In genomic region chr13:85590231-85590931, GRCh38 we compare ENCODE assay signal across 29 cellular contexts.
DNase-seq lines count a peak whose midpoint lies in the region; ATAC-seq, FAIRE-seq and TF ChIP-seq lines count a peak whose summit lies in the region.
"Had no signal": no experiment of that assay in that cellular context is flagged by ENCODE, and none has a peak within 500 bp of the region (broad histone marks: within the 10 kb centered on the region; RNA-seq: fewer than 3 reads in every experiment).

No MANE protein-coding gene starts in this region.

- WGBS in prostate gland = 75% methylated on average over 2 of the region's 2 CpGs

- H2AFZ ChIP-seq in fibroblast of lung (ENCODE audit: low read length) = no peak overlapping the region

- POLR2A ChIA-PET in activated CD4-positive, alpha-beta memory T cell treated with anti-CD3 and anti-CD28 coated beads for 36 hours (lab: Charles Lee) = no interaction called here

- H3K9ac ChIP-seq in adipocyte (ENCODE audit: low read length) (no peak overlapping the region), fibroblast of lung (ENCODE audit: insufficient read depth, low read length) (no peak overlapping the region)
- H3K9ac ChIP-seq: BLaER1 treated with 17β-estradiol and CSF1 and Interleukin-3, amounts not matched to agents 10 nM and 100 nM; KMS-11 had no signal

- no peaks in the 10 kb centered on the region for H3K9me3 ChIP-seq in adipocyte (ENCODE audit: control insufficient read depth, low read length)
- H3K9me3 ChIP-seq in fibroblast of lung (ENCODE audit: control insufficient read depth, insufficient read depth, low read depth, low read length) = no peaks in the 10 kb centered on the region
- no peaks in the 10 kb centered on the region for H3K9me3 ChIP-seq in prostate gland
- H3K9me3 ChIP-seq: gastrocnemius medialis, pancreas, right lobe of liver, testis, vagina had no signal

- no peaks in the 10 kb centered on the region for H3K27me3 Mint-ChIP-seq in activated CD4-positive, alpha-beta memory T cell treated with anti-CD3 and anti-CD28 coated beads for 36 hours
- H3K27me3 Mint-ChIP-seq: activated naive CD4-positive, alpha-beta T cell treated with anti-CD3 and anti-CD28 coated beads, Interleukin-2, amount 50 U/mL, for 24 hours had no signal

- H3K27me3 ChIP-seq in adipocyte (replicated peaks; ENCODE audit: control insufficient read depth, insufficient read depth, low read length) (no peaks in the 10 kb centered on the region), fibroblast of lung (ENCODE audit: control insufficient read depth, insufficient read depth, low read length) (no peaks in the 10 kb centered on the region), prostate gland (replicated peaks; ENCODE audit: insufficient read depth) (no peaks in the 10 kb centered on the region)
- H3K27me3 ChIP-seq: BLaER1 treated with 17β-estradiol and CSF1 and Interleukin-3, amounts not matched to agents 10 nM and 100 nM; gastrocnemius medialis; pancreas; right lobe of liver; testis; vagina had no signal

- TF ChIP-seq POLR2A in H54 (IDR thresholded peaks at IDR 0.05; ENCODE audit: low read depth, low read length) = no peak
- TF ChIP-seq POLR2A in prostate gland (IDR thresholded peaks at IDR 0.05) = no peak

- no peaks in the 10 kb centered on the region for H4K20me1 ChIP-seq in fibroblast of lung (ENCODE audit: control insufficient read depth, extremely low read depth, insufficient read depth, low read length)
- H4K20me1 ChIP-seq: BLaER1 treated with 17β-estradiol and CSF1 and Interleukin-3, amounts not matched to agents 10 nM and 100 nM had no signal

- no peak for ATAC-seq in GM18519 (IDR thresholded peaks at IDR 0.05; ENCODE audit: low FRiP score, unreplicated experiment)
- ATAC-seq: gastrocnemius medialis, left ventricle myocardium superior, natural killer cell, pancreas, right lobe of liver, WTC11 had no signal

- CTCF ChIA-PET in activated CD4-positive, alpha-beta memory T cell treated with anti-CD3 and anti-CD28 coated beads for 36 hours (lab: Charles Lee) = interaction anchor here (0.8 kb wide), 1 partner anchor 436 kb away, joined by 4 read pairs; no protein-coding TSS in a partner anchor

- DNase-seq in A172 (ENCODE audit: low spot score) = peak; percentile 48
- DNase-seq in H54 (ENCODE audit: insufficient read length, low spot score) = peak; percentile 9
- peak; percentile 30 for DNase-seq in adipocyte (ENCODE audit: low read depth)
- DNase-seq in fibroblast of lung (ENCODE audit: low read depth in 2 of 2) = peak; percentile 19 to 23
- no peak for DNase-seq in prostate gland (ENCODE audit: low spot score)
- no peak for DNase-seq in SKM-1 treated with dmso at 0.1 percent for 144 hours (lab: John Stamatoyannopoulos, UW; ENCODE audit: unreplicated experiment)
- no peak for DNase-seq in activated CD4-positive, alpha-beta memory T cell treated with anti-CD3 and anti-CD28 coated beads for 36 hours
- DNase-seq: activated CD8-positive, alpha-beta memory T cell treated with anti-CD3 and anti-CD28 coated beads, Interleukin-2, amount 50 U/mL, for 4 hours; aorta; COR-L47; gastrocnemius medialis; HFFc6; hypothalamus; left ventricle myocardium superior; midbrain; natural killer cell; NCI-H1694 treated with DMSO at 0.1 percent for 48 hours; pancreas; right lobe of liver; RPMI8226; stimulated activated CD4-positive, alpha-beta T cell treated with anti-CD3 and anti-CD28 coated beads, Interleukin-4, amount 100 ng/mL, for 4 hours; stimulated activated naive CD4-positive, alpha-beta T cell; testis had no signal

- H3K4me3 ChIP-seq in adipocyte (ENCODE audit: low read length) (no peak overlapping the region), fibroblast of lung (replicated peaks in 1 of 4; ENCODE audit: control extremely low read depth in 1 of 4, insufficient read depth in 1 of 4, low read depth in 3 of 4, low read length in 4 of 4) (no peak overlapping the region), prostate gland (no peak overlapping the region)
- H3K4me3 ChIP-seq: BLaER1 treated with 17β-estradiol and CSF1 and Interleukin-3, amounts not matched to agents 10 nM and 100 nM; gastrocnemius medialis; pancreas; right lobe of liver; testis; vagina had no signal

- H3K4me3 Mint-ChIP-seq in activated CD4-positive, alpha-beta memory T cell treated with anti-CD3 and anti-CD28 coated beads for 36 hours = no peak overlapping the region
- H3K4me3 Mint-ChIP-seq: activated naive CD4-positive, alpha-beta T cell treated with anti-CD3 and anti-CD28 coated beads, Interleukin-2, amount 50 U/mL, for 24 hours; HFFc6; natural killer cell; WTC11 had no signal

- intact Hi-C loops in prostate gland (cut with DNase I) = no loop called here
- intact Hi-C loops in activated CD4-positive, alpha-beta memory T cell treated with anti-CD3 and anti-CD28 coated beads for 36 hours (cut with micrococcal nuclease) = no loop called here

- peak; percentile 94 for FAIRE-seq in H54 (lab: Jason Lieb, UNC)
- FAIRE-seq: pancreas had no signal

- H3K79me2 ChIP-seq in fibroblast of lung (ENCODE audit: control insufficient read depth, insufficient read depth, low read length) = no peaks in the 10 kb centered on the region

- no peaks in the 10 kb centered on the region for H3K4me1 Mint-ChIP-seq in activated CD4-positive, alpha-beta memory T cell treated with anti-CD3 and anti-CD28 coated beads for 36 hours (ENCODE audit: low read depth)
- H3K4me1 Mint-ChIP-seq: activated naive CD4-positive, alpha-beta T cell treated with anti-CD3 and anti-CD28 coated beads, Interleukin-2, amount 50 U/mL, for 24 hours; natural killer cell had no signal

- H3K36me3 ChIP-seq in adipocyte (ENCODE audit: control insufficient read depth, insufficient read depth, low read length, severe bottlenecking) (no peaks in the 10 kb centered on the region), fibroblast of lung (ENCODE audit: control insufficient read depth, insufficient read depth, low read length) (no peaks in the 10 kb centered on the region), prostate gland (no peaks in the 10 kb centered on the region)
- H3K36me3 ChIP-seq: BLaER1 treated with 17β-estradiol and CSF1 and Interleukin-3, amounts not matched to agents 10 nM and 100 nM; gastrocnemius medialis; pancreas; right lobe of liver; vagina had no signal

- H3K4me2 ChIP-seq in fibroblast of lung (ENCODE audit: extremely low read depth, insufficient read depth, low read length) = no peak overlapping the region
- H3K4me2 ChIP-seq: BLaER1 treated with 17β-estradiol and CSF1 and Interleukin-3, amounts not matched to agents 10 nM and 100 nM; KMS-11 had no signal

- H3K36me3 Mint-ChIP-seq in activated CD4-positive, alpha-beta memory T cell treated with anti-CD3 and anti-CD28 coated beads for 36 hours = no peaks in the 10 kb centered on the region
- H3K36me3 Mint-ChIP-seq: activated naive CD4-positive, alpha-beta T cell treated with anti-CD3 and anti-CD28 coated beads, Interleukin-2, amount 50 U/mL, for 24 hours; natural killer cell had no signal

- H3K4me1 ChIP-seq in adipocyte (ENCODE audit: control insufficient read depth, insufficient read depth, low read length) (peaks cover 4% of the 10 kb centered on the region), fibroblast of lung (ENCODE audit: control insufficient read depth, extremely low read depth, insufficient read depth, low read length) (no peaks in the 10 kb centered on the region), prostate gland (replicated peaks) (no peaks in the 10 kb centered on the region)
- H3K4me1 ChIP-seq: gastrocnemius medialis, pancreas, right lobe of liver, testis, vagina had no signal

- TF ChIP-seq CTCF in fibroblast of lung (conservative IDR thresholded peaks at IDR 0.05 in 1 of 2, IDR thresholded peaks at IDR 0.05 in 1 of 2; ENCODE audit: low read depth in 1 of 2, low read length in 2 of 2) (no peak), prostate gland (IDR thresholded peaks at IDR 0.05) (no peak)

- H3K27ac ChIP-seq in fibroblast of lung (ENCODE audit: insufficient read depth, low read length) (no peak overlapping the region), prostate gland (no peak overlapping the region)
- H3K27ac ChIP-seq: BLaER1 treated with 17β-estradiol and CSF1 and Interleukin-3, amounts not matched to agents 10 nM and 100 nM; gastrocnemius medialis; KMS-11; pancreas; right lobe of liver; testis; vagina had no signal

- peaks cover 2% of the 10 kb centered on the region for H3K9me3 Mint-ChIP-seq in activated CD4-positive, alpha-beta memory T cell treated with anti-CD3 and anti-CD28 coated beads for 36 hours
- H3K9me3 Mint-ChIP-seq: activated naive CD4-positive, alpha-beta T cell treated with anti-CD3 and anti-CD28 coated beads, Interleukin-2, amount 50 U/mL, for 24 hours had no signal

- no peak overlapping the region for H3K27ac Mint-ChIP-seq in activated CD4-positive, alpha-beta memory T cell treated with anti-CD3 and anti-CD28 coated beads for 36 hours
- H3K27ac Mint-ChIP-seq: activated naive CD4-positive, alpha-beta T cell treated with anti-CD3 and anti-CD28 coated beads, Interleukin-2, amount 50 U/mL, for 24 hours; HFFc6; natural killer cell; WTC11 had no signal

Comparison
In these comparisons a context has a peak if more than half of its experiments do, and no peak if none do; other contexts are left out.
1. DNase-seq: peak in A172 (single experiment), H54 (single experiment), adipocyte (single experiment) and fibroblast of lung (2 of 2); none in prostate gland (single experiment), SKM-1 treated with dmso at 0.1 percent for 144 hours (single experiment) and activated CD4-positive, alpha-beta memory T cell treated with anti-CD3 and anti-CD28 coated beads for 36 hours (single experiment).